ENCODE assay signal across 20 cellular contexts in genomic region chr1:48127735-48128685, GRCh38.
DNase-seq lines count a peak whose midpoint lies in the region; ATAC-seq, FAIRE-seq and TF ChIP-seq lines count a peak whose summit lies in the region.
"Had no signal": no experiment of that assay in that cellular context is flagged by ENCODE, and none has a peak within 500 bp of the region (broad histone marks: within the 10 kb centered on the region; RNA-seq: fewer than 3 reads in every experiment).

No MANE protein-coding gene starts in this region.

- 53% methylated on average over 5 of the region's 5 CpGs for WGBS in mammary epithelial cell (ENCODE audit: low coverage, missing lambda C conversion rate)

- in situ Hi-C loops in mammary epithelial cell (cut with MboI; ENCODE audit: low sequenced_read_pairs in 2 of 2), result no loop called here

- CTCF ChIA-PET in MCF 10A (lab: Yijun Ruan, JAX), result interaction anchor here (0.6 to 2.4 kb wide), 8 partner anchors 8 to 108 kb away, joined by 3 to 13 read pairs (median 4); no protein-coding TSS in a partner anchor
- CTCF ChIA-PET in mammary epithelial cell (lab: Charles Lee; ENCODE audit: low non-redundant PET), result no interaction called here

- no peaks in the 10 kb centered on the region for H3K27me3 ChIP-seq in breast epithelium
- H3K27me3 ChIP-seq in mammary epithelial cell (ENCODE audit: insufficient read depth, low read length), result peaks cover 4% of the 10 kb centered on the region
- peaks cover 3% of the 10 kb centered on the region for H3K27me3 ChIP-seq in foreskin keratinocyte

- ATAC-seq in foreskin keratinocyte (peak; percentile 98), HG02623 (IDR thresholded peaks at IDR 0.05; ENCODE audit: unreplicated experiment) (no peak)
- no peak for ATAC-seq in activated naive CD8-positive, alpha-beta T cell treated with anti-CD3 and anti-CD28 coated beads, Interleukin-2, amount 50 U/mL, for 24 hours

- TF ChIP-seq POLR2A in breast epithelium (IDR thresholded peaks at IDR 0.05), result no peak

- dilution Hi-C loops in mammary epithelial cell (cut with HindIII; ENCODE audit: low sequenced_read_pairs), result no loop called here

- TF ChIP-seq CTCF in MCF 10A (IDR thresholded peaks at IDR 0.05; ENCODE audit: unreplicated experiment), result no peak
- no peak for TF ChIP-seq CTCF in breast epithelium (IDR thresholded peaks at IDR 0.05)
- no peak for TF ChIP-seq CTCF in mammary epithelial cell (conservative IDR thresholded peaks at IDR 0.05 in 1 of 2, IDR thresholded peaks at IDR 0.05 in 1 of 2; ENCODE audit: extremely low read depth in 1 of 2, insufficient read depth in 1 of 2, low read depth in 1 of 2, low read length in 2 of 2)
- TF ChIP-seq CTCF in foreskin keratinocyte (conservative IDR thresholded peaks at IDR 0.05), result no peak

- no TSS peak for BruUV-seq in MCF 10A (replicated peaks; lab: Mats Ljungman, UMichigan)
- no TSS peak for BruUV-seq in mammary epithelial cell (replicated peaks; lab: Mats Ljungman, UMichigan)

- H3K4me3 Mint-ChIP-seq in MCF 10A (ENCODE audit: unreplicated experiment), result no peak overlapping the region
- no peak overlapping the region for H3K4me3 Mint-ChIP-seq in activated naive CD8-positive, alpha-beta T cell treated with anti-CD3 and anti-CD28 coated beads, Interleukin-2, amount 50 U/mL, for 24 hours
- H3K4me3 Mint-ChIP-seq: B cell; CD4-positive, alpha-beta T cell had no signal

- no peaks in the 10 kb centered on the region for H4K20me1 ChIP-seq in mammary epithelial cell (ENCODE audit: insufficient read depth, low read length)

- H3K9me3 Mint-ChIP-seq in MCF 10A (ENCODE audit: unreplicated experiment), result peaks cover 7% of the 10 kb centered on the region
- peaks cover 5% of the 10 kb centered on the region for H3K9me3 Mint-ChIP-seq in activated naive CD8-positive, alpha-beta T cell treated with anti-CD3 and anti-CD28 coated beads, Interleukin-2, amount 50 U/mL, for 24 hours
- H3K9me3 Mint-ChIP-seq: CD4-positive, alpha-beta T cell had no signal

- peaks cover 17% of the 10 kb centered on the region for H3K4me1 Mint-ChIP-seq in MCF 10A (ENCODE audit: insufficient read depth, unreplicated experiment)
- no peaks in the 10 kb centered on the region for H3K4me1 Mint-ChIP-seq in activated naive CD8-positive, alpha-beta T cell treated with anti-CD3 and anti-CD28 coated beads, Interleukin-2, amount 50 U/mL, for 24 hours
- H3K4me1 Mint-ChIP-seq: B cell had no signal

- H3K4me3 ChIP-seq in breast epithelium (no peak overlapping the region), mammary epithelial cell (replicated peaks in 1 of 3; ENCODE audit: insufficient read depth in 1 of 3, low read depth in 2 of 3, low read length in 3 of 3) (no peak overlapping the region)
- H3K4me3 ChIP-seq: HAP-1 had no signal

- no peak overlapping the region for H3K4me2 ChIP-seq in mammary epithelial cell (ENCODE audit: insufficient read depth, low read depth, low read length)

- no peak overlapping the region for H3K27ac ChIP-seq in breast epithelium
- no peak overlapping the region for H3K27ac ChIP-seq in mammary epithelial cell (ENCODE audit: insufficient read depth, low read depth, low read length)
- H3K27ac ChIP-seq in foreskin keratinocyte, result peak overlapping the region; percentile 47

- H3K9me3 ChIP-seq in breast epithelium, result no peaks in the 10 kb centered on the region
- no peaks in the 10 kb centered on the region for H3K9me3 ChIP-seq in mammary epithelial cell (replicated peaks; ENCODE audit: insufficient read depth, low read length)
- H3K9me3 ChIP-seq: HAP-1 had no signal

- no peak overlapping the region for H2AFZ ChIP-seq in mammary epithelial cell (ENCODE audit: low read depth, low read length)

- peak; percentile 20 for FAIRE-seq in urothelium cell line (lab: Jason Lieb, UNC)
- FAIRE-seq: G401.6, GM12892, H1 had no signal

- no peaks in the 10 kb centered on the region for H3K4me1 ChIP-seq in breast epithelium
- H3K4me1 ChIP-seq in mammary epithelial cell (ENCODE audit: insufficient read depth, low read length), result no peaks in the 10 kb centered on the region
- no peaks in the 10 kb centered on the region for H3K4me1 ChIP-seq in foreskin keratinocyte
- H3K4me1 ChIP-seq: HAP-1 had no signal

- intact Hi-C loops in MCF 10A (cut with micrococcal nuclease), result no loop called here
- intact Hi-C loops in breast epithelium (cut with DNase I; ENCODE audit: low total_unique reads), result no loop called here
- intact Hi-C loops in mammary epithelial cell (cut with micrococcal nuclease), result no loop called here

- peak overlapping the region; percentile 70 for H3K27ac Mint-ChIP-seq in MCF 10A (ENCODE audit: low read depth, unreplicated experiment)
- H3K27ac Mint-ChIP-seq in activated naive CD8-positive, alpha-beta T cell treated with anti-CD3 and anti-CD28 coated beads, Interleukin-2, amount 50 U/mL, for 24 hours, result no peak overlapping the region
- H3K27ac Mint-ChIP-seq: B cell; CD4-positive, alpha-beta T cell had no signal

- H3K79me2 ChIP-seq in mammary epithelial cell (ENCODE audit: insufficient read depth, low read length), result no peaks in the 10 kb centered on the region

- peaks cover 6% of the 10 kb centered on the region for H3K36me3 Mint-ChIP-seq in MCF 10A (ENCODE audit: insufficient read depth, unreplicated experiment)
- H3K36me3 Mint-ChIP-seq in activated naive CD8-positive, alpha-beta T cell treated with anti-CD3 and anti-CD28 coated beads, Interleukin-2, amount 50 U/mL, for 24 hours (ENCODE audit: low read depth), result no peaks in the 10 kb centered on the region

- H3K36me3 ChIP-seq in breast epithelium, result no peaks in the 10 kb centered on the region
- H3K36me3 ChIP-seq in mammary epithelial cell (ENCODE audit: insufficient read depth, low read length), result no peaks in the 10 kb centered on the region
- H3K36me3 ChIP-seq: HAP-1 had no signal

- H3K27me3 Mint-ChIP-seq in MCF 10A (ENCODE audit: insufficient read depth, unreplicated experiment), result no peaks in the 10 kb centered on the region
- peaks cover 21% of the 10 kb centered on the region for H3K27me3 Mint-ChIP-seq in activated naive CD8-positive, alpha-beta T cell treated with anti-CD3 and anti-CD28 coated beads, Interleukin-2, amount 50 U/mL, for 24 hours

- H3K9ac ChIP-seq in mammary epithelial cell (ENCODE audit: insufficient read depth, low read length), result no peak overlapping the region

- DNase-seq in MCF 10A (ENCODE audit: unreplicated experiment) (peak; percentile 21), breast epithelium (ENCODE audit: low spot score in 2 of 2) (no peak), mammary epithelial cell (peak; percentile 84), foreskin keratinocyte (peak; percentile 64 to 79), urothelium cell line (ENCODE audit: low spot score) (no peak), amygdala (lab: John Stamatoyannopoulos, UW) (no peak)
- no peak for DNase-seq in activated naive CD8-positive, alpha-beta T cell treated with anti-CD3 and anti-CD28 coated beads, Interleukin-2, amount 50 U/mL, for 24 hours
- DNase-seq: 8988T; C1 segment of cervical spinal cord; Calu3; CD4-positive, alpha-beta T cell; DMS 273 treated with DMSO at 0.1 percent for 48 hours; DMS79 treated with DMSO at 0.1 percent for 48 hours; EL had no signal

- POLR2A ChIA-PET in MCF 10A (lab: Yijun Ruan, JAX), result interaction anchor here (0.6 to 2.7 kb wide), 6 partner anchors 12 to 107 kb away, joined by 3 to 15 read pairs (median 12); no protein-coding TSS in a partner anchor

Comparison
In these comparisons a context has a peak if more than half of its experiments do, and no peak if none do; other contexts are left out.
1. DNase-seq: peak in MCF 10A (single experiment), mammary epithelial cell (single experiment) and foreskin keratinocyte (2 of 2); none in breast epithelium (0 of 2), urothelium cell line (single experiment), activated naive CD8-positive, alpha-beta T cell treated with anti-CD3 and anti-CD28 coated beads, Interleukin-2, amount 50 U/mL, for 24 hours (single experiment) and amygdala (0 of 56).